7 cellular contexts compared by ENCODE assay signal in genomic region chr18:36297419-36298112, GRCh38. TPM values are rescaled to one million over a fixed set of nuclear protein-coding genes. Genes with fewer than 3 reads are reported as not detected.
DNase-seq lines count a peak whose midpoint lies in the region; ATAC-seq and TF ChIP-seq lines count a peak whose summit lies in the region.

Gene FHOD3, plus strand, starts transcription at chr18:36297713. Its CDS starts 123 bp downstream, at chr18:36297836.

- H3K9ac ChIP-seq in IMR-90 (ENCODE audit: low read depth, low read length), result peak within 1 kb of the TSS; percentile 87

- no peak within 1 kb of the TSS for H3K56ac ChIP-seq in IMR-90 (ENCODE audit: extremely low read depth, insufficient read depth, low read length)

- no peaks in the 10 kb centered on the region for H3K9me3 ChIP-seq in IMR-90 (ENCODE audit: control insufficient read depth, insufficient read depth, low read length)

- TF ChIP-seq CTCF in IMR-90 (conservative IDR thresholded peaks at IDR 0.05; ENCODE audit: low read depth, low read length), result no peak

- no peaks in the 10 kb centered on the region for H3K4me1 Mint-ChIP-seq in activated T-cell treated with anti-CD3 and anti-CD28 coated beads, Interleukin-2, amount 50 U/mL, for 72 hours (ENCODE audit: low read depth)

- no peak within 1 kb of the TSS for H4K5ac ChIP-seq in IMR-90 (ENCODE audit: low read depth, low read length)

- 0 out of 2 replicates have a peak within 1 kb of the TSS, but pooled peaks have one; percentile 69 for H2BK120ac ChIP-seq in IMR-90 (ENCODE audit: low read depth, low read length)

- H3K27ac ChIP-seq in IMR-90 (ENCODE audit: insufficient read depth, low read length), result peak within 1 kb of the TSS; percentile 81

- intact Hi-C loops in IMR-90 (cut with micrococcal nuclease), result loop anchor here (1.0 to 5.0 kb wide), 6 partner anchors 115 to 510 kb away; no protein-coding TSS in a partner anchor
- intact Hi-C loops in Right ventricle myocardium inferior (cut with DNase I), result loop anchor here (5.0 kb wide), 3 partner anchors 70 to 330 kb away; no protein-coding TSS in a partner anchor

- peak within 1 kb of the TSS; percentile 35 to 93; a peak in 2 of 4 replicates for H4K8ac ChIP-seq in IMR-90 (ENCODE audit: low read depth in 2 of 2, low read length in 2 of 2)

- BruUV-seq in IMR-90 (replicated peaks; lab: Mats Ljungman, UMichigan), result no TSS peak

- H3K14ac ChIP-seq in IMR-90 (replicated peaks; ENCODE audit: low read depth, low read length), result 0 out of 2 replicates have a peak within 1 kb of the TSS, but pooled peaks have one; percentile 40

- no peaks in the 10 kb centered on the region for H3K9me3 Mint-ChIP-seq in activated T-cell treated with anti-CD3 and anti-CD28 coated beads, Interleukin-2, amount 50 U/mL, for 72 hours

- peaks cover 20% of the 10 kb centered on the region for H3K9me1 ChIP-seq in IMR-90 (ENCODE audit: insufficient read depth, low read length)

- 1% methylated on average over 31 of the region's 89 CpGs; no CpG with 5 or more reads in 1 of the 2 experiments for WGBS in IMR-90 (ENCODE audit: extremely low coverage in 2 of 2, insufficient read length in 1 of 2), 2 experiments

- peak within 1 kb of the TSS; percentile 5 for H2BK5ac ChIP-seq in IMR-90 (ENCODE audit: low read depth, low read length, poor library complexity, severe bottlenecking)

- peak; percentile 59 for ATAC-seq in GM21528 (IDR thresholded peaks at IDR 0.05; ENCODE audit: low FRiP score, unreplicated experiment)
- ATAC-seq in IMR-90 (ENCODE audit: low read depth), result peak; percentile 91
- ATAC-seq in activated T-cell treated with anti-CD3 and anti-CD28 coated beads, Interleukin-2, amount 50 U/mL, for 72 hours (replicated peaks in 1 of 2), result peak; percentile 62 to 66
- peak; percentile 87 for ATAC-seq in Right ventricle myocardium inferior

- H2BK20ac ChIP-seq in IMR-90 (ENCODE audit: low read depth, low read length), result no peak within 1 kb of the TSS

- dilution Hi-C loops in IMR-90 (cut with HindIII; ENCODE audit: low sequenced_read_pairs, unreplicated experiment), result no loop called here

- POLR2A ChIA-PET in IMR-90 (lab: Charles Lee; ENCODE audit: unreplicated experiment), result interaction anchor here (0.6 kb wide), 1 partner anchor 108 kb away, joined by 5 read pairs; no protein-coding TSS in a partner anchor

- H3K4me2 ChIP-seq in IMR-90 (ENCODE audit: low read depth, low read length), result peak within 1 kb of the TSS; percentile 92

- CTCF ChIA-PET in IMR-90 (lab: Yijun Ruan, JAX), result interaction anchor here (0.6 kb wide), 1 partner anchor 273 kb away, joined by 3 read pairs; no protein-coding TSS in a partner anchor

- H4K91ac ChIP-seq in IMR-90 (ENCODE audit: insufficient read depth, low read depth, low read length), result peak within 1 kb of the TSS; percentile 28; the same call in 1 of the 2 replicates

- H3K4me3 Mint-ChIP-seq in activated T-cell treated with anti-CD3 and anti-CD28 coated beads, Interleukin-2, amount 50 U/mL, for 72 hours, result peak within 1 kb of the TSS; percentile 35 to 60

- H3K27me3 Mint-ChIP-seq in activated T-cell treated with anti-CD3 and anti-CD28 coated beads, Interleukin-2, amount 50 U/mL, for 72 hours (ENCODE audit: low read depth), result peaks cover 34% of the 10 kb centered on the region

- H2AFZ ChIP-seq in IMR-90 (replicated peaks; ENCODE audit: low read length, poor library complexity), result peak within 1 kb of the TSS; percentile 96

- no peak; the same call in 1 of the 2 replicates for TF ChIP-seq RAD21 in IMR-90 (IDR thresholded peaks at IDR 0.05; ENCODE audit: low read length)

- peak within 1 kb of the TSS; percentile 59 for H3K4ac ChIP-seq in IMR-90 (ENCODE audit: low read depth, low read length)

- no peak for TF ChIP-seq POLR2A in IMR-90 (IDR thresholded peaks at IDR 0.05; ENCODE audit: low read depth, low read length)

- peak within 1 kb of the TSS; percentile 80 for H2AK9ac ChIP-seq in IMR-90 (replicated peaks; ENCODE audit: low read depth, low read length, poor library complexity)

- H3K18ac ChIP-seq in IMR-90 (ENCODE audit: low read depth, low read length), result peak within 1 kb of the TSS; percentile 7; the same call in 1 of the 2 replicates

- no peaks in the 10 kb centered on the region for H4K20me1 ChIP-seq in IMR-90 (ENCODE audit: insufficient read depth, low read length)

- 0 out of 2 replicates have a peak within 1 kb of the TSS, but pooled peaks have one; percentile 10 for H3K23ac ChIP-seq in IMR-90 (ENCODE audit: low read depth, low read length)

- H2BK15ac ChIP-seq in IMR-90 (ENCODE audit: low read depth, low read length), result peak within 1 kb of the TSS; percentile 61; the same call in 1 of the 3 replicates

- in situ Hi-C loops in IMR-90 (cut with MboI; ENCODE audit: low sequenced_read_pairs), result no loop called here

- no peak within 1 kb of the TSS for H2AK5ac ChIP-seq in IMR-90 (ENCODE audit: low read depth, low read length)

- DNase-seq in GM03348 (ENCODE audit: low spot score) (peak; percentile 97), IMR-90 (peak; percentile 49), Right ventricle myocardium inferior (ENCODE audit: missing footprints) (peak; percentile 72), nucleus accumbens (lab: John Stamatoyannopoulos, UW) (peak in 47 of 56 donors; percentile 4 to 72 (median 41)), NCI-H1048 (lab: John Stamatoyannopoulos, UW) (no peak)
- peak; percentile 14 to 23 for DNase-seq in activated T-cell treated with anti-CD3 and anti-CD28 coated beads, Interleukin-2, amount 50 U/mL, for 72 hours

- H3K36me3 Mint-ChIP-seq in activated T-cell treated with anti-CD3 and anti-CD28 coated beads, Interleukin-2, amount 50 U/mL, for 72 hours (ENCODE audit: insufficient read depth in 2 of 2), result no peaks in the 10 kb centered on the region

- peak within 1 kb of the TSS; percentile 98 for H3K4me3 ChIP-seq in IMR-90 (ENCODE audit: insufficient read depth, low read depth, low read length)

- H3K79me1 ChIP-seq in IMR-90 (ENCODE audit: low read depth in 1 of 2, low read length in 2 of 2), result peaks cover 3 to 23% of the 10 kb centered on the region in 2 experiments; a peak in 2 of 4 replicates

- no peaks in the 10 kb centered on the region for H3K36me3 ChIP-seq in IMR-90 (ENCODE audit: control insufficient read depth, insufficient read depth, low read length)

- no peaks in the 10 kb centered on the region; the same call in 1 of the 2 replicates for H3K27me3 ChIP-seq in IMR-90 (ENCODE audit: control insufficient read depth, insufficient read depth, low read length)

- H3K27ac Mint-ChIP-seq in activated T-cell treated with anti-CD3 and anti-CD28 coated beads, Interleukin-2, amount 50 U/mL, for 72 hours, result no peak within 1 kb of the TSS

- peaks cover 10% of the 10 kb centered on the region for H3K4me1 ChIP-seq in IMR-90 (ENCODE audit: control insufficient read depth, insufficient read depth, low read length)

TF ChIP-seq in IMR-90, 13 proteins besides CTCF, POLR2A, EP300 and RAD21:
- TF ChIP-seq CEBPB (IDR thresholded peaks at IDR 0.05; ENCODE audit: low read depth, low read length), result no peak
- TF ChIP-seq MAZ (IDR thresholded peaks at IDR 0.05; ENCODE audit: borderline replicate concordance, low read depth, low read length), result peak; percentile 66; the same call in 1 of the 2 replicates
- TF ChIP-seq RCOR1 (IDR thresholded peaks at IDR 0.05; ENCODE audit: insufficient replicate concordance, low read length), result no peak
- TF ChIP-seq BHLHE40 (IDR thresholded peaks at IDR 0.05; ENCODE audit: low read depth, low read length), result peak; percentile 79; the same call in 1 of the 2 replicates
- TF ChIP-seq, protein P1, sequence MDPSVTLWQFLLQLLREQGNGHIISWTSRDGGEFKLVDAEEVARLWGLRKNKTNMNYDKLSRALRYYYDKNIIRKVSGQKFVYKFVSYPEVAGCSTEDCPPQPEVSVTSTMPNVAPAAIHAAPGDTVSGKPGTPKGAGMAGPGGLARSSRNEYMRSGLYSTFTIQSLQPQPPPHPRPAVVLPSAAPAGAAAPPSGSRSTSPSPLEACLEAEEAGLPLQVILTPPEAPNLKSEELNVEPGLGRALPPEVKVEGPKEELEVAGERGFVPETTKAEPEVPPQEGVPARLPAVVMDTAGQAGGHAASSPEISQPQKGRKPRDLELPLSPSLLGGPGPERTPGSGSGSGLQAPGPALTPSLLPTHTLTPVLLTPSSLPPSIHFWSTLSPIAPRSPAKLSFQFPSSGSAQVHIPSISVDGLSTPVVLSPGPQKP (IDR thresholded peaks at IDR 0.05; ENCODE audit: borderline replicate concordance, low read depth, low read length), result no peak
- TF ChIP-seq CHD1 (IDR thresholded peaks at IDR 0.05; ENCODE audit: low read depth, low read length), result no peak
- TF ChIP-seq FOS (IDR thresholded peaks at IDR 0.05; ENCODE audit: low read depth, low read length), result no peak
- no peak for TF ChIP-seq SMC3 (IDR thresholded peaks at IDR 0.05; ENCODE audit: low read depth, low read length)
- peak; percentile 43; the same call in 1 of the 2 replicates for TF ChIP-seq MXI1 (IDR thresholded peaks at IDR 0.05; ENCODE audit: borderline replicate concordance, low read depth, low read length)

RNA-seq across cellular contexts. Expression of gene FHOD3, which starts in this region (rescaled TPM):
- total RNA-seq in IMR-90 (2012; rRNA removed), result 16.0 and 16.7 TPM in 2 replicates
- polyA plus RNA-seq in IMR-90 (2012; rRNA removed), result 12.5 and 14.6 TPM in 2 replicates
- polyA plus RNA-seq in IMR-90 (2012; cell fraction: cytosol; rRNA removed), result 12.4 and 13.2 TPM in 2 replicates
- polyA plus RNA-seq in IMR-90 (2012; cell fraction: nucleus; rRNA removed; ENCODE audit: low replicate concordance), result 11.6 and 25.1 TPM in 2 replicates
- under 1 TPM in 1 of 2 donors, not detected in 1; 0.28 TPM for total RNA-seq in activated T-cell treated with anti-CD3 and anti-CD28 coated beads, Interleukin-2, amount 50 U/mL, for 72 hours
- total RNA-seq in Right ventricle myocardium inferior, result 350 TPM

Comparison
In these comparisons a context has a peak if more than half of its experiments do, and no peak if none do; other contexts are left out.
1. RNA of gene FHOD3 (total RNA-seq): 350 TPM in Right ventricle myocardium inferior (single experiment); 16.0 to 16.7 TPM in IMR-90 and 0.28 TPM in activated T-cell treated with anti-CD3 and anti-CD28 coated beads, Interleukin-2, amount 50 U/mL, for 72 hours; every median in the first group is over 10 times any median in the second.
2. Peak in DNase-seq and ATAC-seq in activated T-cell treated with anti-CD3 and anti-CD28 coated beads, Interleukin-2, amount 50 U/mL, for 72 hours; RNA of the gene not detected or under 1 TPM.
3. Peak in every context shown above with its lines, with median percentiles within 50 percentile points of each other: ATAC-seq.